1 cellular context compared by ENCODE assay signal in the genomic region with DNA sequence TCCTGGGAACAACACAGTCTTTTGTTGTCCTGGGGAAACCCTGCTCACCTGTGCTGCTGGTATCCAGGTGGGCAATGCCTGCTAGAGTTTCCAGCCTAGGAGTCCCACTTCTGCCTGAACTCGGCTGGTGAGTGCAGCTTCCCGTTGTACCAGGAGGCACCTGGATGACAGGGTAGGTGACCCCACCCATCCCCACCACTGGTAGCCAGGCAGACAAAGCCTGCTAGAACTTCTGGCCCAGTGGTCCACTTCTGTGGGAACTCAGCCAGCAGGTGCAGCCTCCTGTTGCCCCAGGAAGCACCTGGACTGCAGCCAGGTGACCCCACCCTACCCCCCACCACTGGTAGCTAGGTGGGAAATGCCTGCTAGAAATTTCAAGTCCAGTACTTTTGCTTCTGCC.
TF ChIP-seq lines count a peak whose summit lies in the region.

No MANE protein-coding gene starts in this region.

TF ChIP-seq in IMR-90, 13 proteins besides CTCF, POLR2A, EP300 and RAD21 (continued from another document):
- TF ChIP-seq BHLHE40 (IDR thresholded peaks at IDR 0.05; ENCODE audit: low read depth, low read length) (no peak), USF2 (IDR thresholded peaks at IDR 0.05; ENCODE audit: low read depth, low read length) (no peak), RFX5 (IDR thresholded peaks at IDR 0.05; ENCODE audit: low read depth, low read length) (no peak), MAZ (IDR thresholded peaks at IDR 0.05; ENCODE audit: borderline replicate concordance, low read depth, low read length) (no peak), MAFK (IDR thresholded peaks at IDR 0.05; ENCODE audit: low read depth, low read length) (no peak), RCOR1 (IDR thresholded peaks at IDR 0.05; ENCODE audit: insufficient replicate concordance, low read length) (no peak), NFE2L2 (IDR thresholded peaks at IDR 0.05; ENCODE audit: low read depth, low read length) (no peak), CHD1 (IDR thresholded peaks at IDR 0.05; ENCODE audit: low read depth, low read length) (no peak), MXI1 (IDR thresholded peaks at IDR 0.05; ENCODE audit: borderline replicate concordance, low read depth, low read length) (no peak), CEBPB (IDR thresholded peaks at IDR 0.05; ENCODE audit: low read depth, low read length) (no peak)
